Comparison of ENCODE assay signal across 8 cellular contexts in genomic region chr1:8862528-8862927, GRCh38. TPM values are rescaled to one million over a fixed set of nuclear protein-coding genes. Genes with fewer than 3 reads are reported as not detected.
DNase-seq lines count a peak whose midpoint lies in the region; ATAC-seq, FAIRE-seq and TF ChIP-seq lines count a peak whose summit lies in the region.

No MANE protein-coding gene starts in this region.

- DNase-seq in GM19239 (ENCODE audit: insufficient read length, low spot score), result no peak
- DNase-seq in activated CD4-positive, alpha-beta T cell treated with anti-CD3 and anti-CD28 coated beads, Interleukin-2, amount 10 ng/mL, durations not matched to agents 24 days and 14 days, result peak; percentile 81
- DNase-seq in esophagus muscularis mucosa (ENCODE audit: extremely low spot score), result no peak
- DNase-seq in stimulated activated naive CD8-positive, alpha-beta T cell treated with anti-CD3 and anti-CD28 coated beads, Interleukin-15, Interleukin-2, amounts not matched to agents 100 U/mL and 50 U/mL, for 24 hours, result peak; percentile 56
- DNase-seq in prostate gland (ENCODE audit: low spot score), result no peak
- DNase-seq in A172 (ENCODE audit: low spot score), result no peak

- peaks cover 97 to 100% (median 100%) of the 10 kb centered on the region in 11 experiments for H4K20me1 ChIP-seq in BLaER1 treated with 17β-estradiol and CSF1 and Interleukin-3, amounts not matched to agents 10 nM and 100 nM

- TF ChIP-seq POLR2A in esophagus muscularis mucosa (IDR thresholded peaks at IDR 0.05; ENCODE audit: low read depth) (no peak), prostate gland (IDR thresholded peaks at IDR 0.05) (no peak)

- H3K27ac Mint-ChIP-seq in activated CD4-positive, alpha-beta T cell treated with anti-CD3 and anti-CD28 coated beads, Interleukin-2, amount 10 ng/mL, durations not matched to agents 24 days and 14 days, result peak overlapping the region; percentile 42

- no peaks in the 10 kb centered on the region for H3K27me3 Mint-ChIP-seq in activated CD4-positive, alpha-beta T cell treated with anti-CD3 and anti-CD28 coated beads, Interleukin-2, amount 10 ng/mL, durations not matched to agents 24 days and 14 days

- WGBS in esophagus muscularis mucosa, result 80% methylated on average over 3 of the region's 4 CpGs
- 73% methylated on average over 4 of the region's 4 CpGs for WGBS in prostate gland

- peaks cover 41% of the 10 kb centered on the region for H3K4me1 Mint-ChIP-seq in activated CD4-positive, alpha-beta T cell treated with anti-CD3 and anti-CD28 coated beads, Interleukin-2, amount 10 ng/mL, durations not matched to agents 24 days and 14 days

- no peak for ATAC-seq in stimulated activated naive CD8-positive, alpha-beta T cell treated with anti-CD3 and anti-CD28 coated beads, Interleukin-15, Interleukin-2, amounts not matched to agents 100 U/mL and 50 U/mL, for 24 hours
- ATAC-seq in GM21367 (IDR thresholded peaks at IDR 0.05; ENCODE audit: unreplicated experiment), result no peak

- intact Hi-C loops in activated CD4-positive, alpha-beta T cell treated with anti-CD3 and anti-CD28 coated beads, Interleukin-2, amount 10 ng/mL, durations not matched to agents 24 days and 14 days (cut with micrococcal nuclease), result no loop called here
- intact Hi-C loops in esophagus muscularis mucosa (cut with DNase I), result loop anchor here (5.0 kb wide), 1 partner anchor 125 kb away; no protein-coding TSS in a partner anchor
- intact Hi-C loops in prostate gland (cut with DNase I), result no loop called here

- H3K27ac ChIP-seq in BLaER1 treated with 17β-estradiol and CSF1 and Interleukin-3, amounts not matched to agents 10 nM and 100 nM, result peak overlapping the region in 2 of 11 experiments; percentile 4 to 19; a peak in 1 of 22 replicates
- peak overlapping the region in 1 of 4 donors; percentile 2 for H3K27ac ChIP-seq in esophagus muscularis mucosa (replicated peaks in 1 of 4)
- no peak overlapping the region for H3K27ac ChIP-seq in prostate gland

- H3K9me3 ChIP-seq in BLaER1 treated with 17β-estradiol and CSF1 and Interleukin-3, amounts not matched to agents 10 nM and 100 nM (replicated peaks in 1 of 11), result no peaks in the 10 kb centered on the region
- H3K9me3 ChIP-seq in esophagus muscularis mucosa, result no peaks in the 10 kb centered on the region
- H3K9me3 ChIP-seq in prostate gland, result no peaks in the 10 kb centered on the region

- peak; percentile 14 for FAIRE-seq in GM19239 (lab: Jason Lieb, UNC)

- TF ChIP-seq EP300 in esophagus muscularis mucosa (IDR thresholded peaks at IDR 0.05), result no peak

- H3K27me3 ChIP-seq in BLaER1 treated with 17β-estradiol and CSF1 and Interleukin-3, amounts not matched to agents 10 nM and 100 nM, result no peaks in the 10 kb centered on the region
- no peaks in the 10 kb centered on the region for H3K27me3 ChIP-seq in esophagus muscularis mucosa
- H3K27me3 ChIP-seq in prostate gland (replicated peaks; ENCODE audit: insufficient read depth), result no peaks in the 10 kb centered on the region

- TF ChIP-seq CTCF in esophagus muscularis mucosa (IDR thresholded peaks at IDR 0.05), result peak; percentile 31 to 63 (median 39)
- peak in 2 of 4 experiments; percentile 19 to 34 for TF ChIP-seq CTCF in prostate gland (IDR thresholded peaks at IDR 0.05)

- H3K9me3 Mint-ChIP-seq in activated CD4-positive, alpha-beta T cell treated with anti-CD3 and anti-CD28 coated beads, Interleukin-2, amount 10 ng/mL, durations not matched to agents 24 days and 14 days, result no peaks in the 10 kb centered on the region

- H3K4me3 Mint-ChIP-seq in activated CD4-positive, alpha-beta T cell treated with anti-CD3 and anti-CD28 coated beads, Interleukin-2, amount 10 ng/mL, durations not matched to agents 24 days and 14 days, result no peak overlapping the region

- H3K4me3 ChIP-seq in BLaER1 treated with 17β-estradiol and CSF1 and Interleukin-3, amounts not matched to agents 10 nM and 100 nM, result no peak overlapping the region; a peak in 1 of 20 replicates
- H3K4me3 ChIP-seq in esophagus muscularis mucosa (no peak overlapping the region), prostate gland (no peak overlapping the region)

- H3K9ac ChIP-seq in BLaER1 treated with 17β-estradiol and CSF1 and Interleukin-3, amounts not matched to agents 10 nM and 100 nM, result peak overlapping the region in 4 of 11 experiments; percentile 25 to 59 (median 42); a peak in 5 of 22 replicates

- H3K36me3 ChIP-seq in BLaER1 treated with 17β-estradiol and CSF1 and Interleukin-3, amounts not matched to agents 10 nM and 100 nM, result peaks cover 89 to 99% (median 93%) of the 10 kb centered on the region in 11 experiments
- peaks cover 86 to 100% (median 95%) of the 10 kb centered on the region in 4 donors for H3K36me3 ChIP-seq in esophagus muscularis mucosa
- H3K36me3 ChIP-seq in prostate gland, result peaks cover 13 to 57% of the 10 kb centered on the region in 2 donors

- peaks cover 90% of the 10 kb centered on the region for H3K36me3 Mint-ChIP-seq in activated CD4-positive, alpha-beta T cell treated with anti-CD3 and anti-CD28 coated beads, Interleukin-2, amount 10 ng/mL, durations not matched to agents 24 days and 14 days (ENCODE audit: low read depth)

- peaks cover 96 to 100% (median 98%) of the 10 kb centered on the region in 10 experiments for H3K4me1 ChIP-seq in BLaER1 treated with 17β-estradiol and CSF1 and Interleukin-3, amounts not matched to agents 10 nM and 100 nM
- H3K4me1 ChIP-seq in esophagus muscularis mucosa (peaks cover 18 to 28% (median 22%) of the 10 kb centered on the region in 4 donors), prostate gland (replicated peaks) (no peaks in the 10 kb centered on the region)

- H3K4me2 ChIP-seq in BLaER1 treated with 17β-estradiol and CSF1 and Interleukin-3, amounts not matched to agents 10 nM and 100 nM, result peak overlapping the region; percentile 63 to 87 (median 81)

RNA-seq across cellular contexts. Expression of gene ENO1, which starts 16.0 kb away (rescaled TPM):
- 3,899 and 3,999 TPM in 2 replicates for total RNA-seq in activated CD4-positive, alpha-beta T cell treated with anti-CD3 and anti-CD28 coated beads, Interleukin-2, amount 10 ng/mL, durations not matched to agents 24 days and 14 days
- 100 to 1,000 TPM; 595 to 895 (median 621) TPM for total RNA-seq in esophagus muscularis mucosa
- 100 to 1,000 TPM; 386 to 423 TPM for total RNA-seq in prostate gland
- 1,393 and 1,401 TPM in 2 replicates for total RNA-seq in A172 (2014; rRNA removed; shearing (Covaris generic))

RNA-seq across cellular contexts. Expression of gene RERE, which starts 45.1 kb away (rescaled TPM):
- total RNA-seq in activated CD4-positive, alpha-beta T cell treated with anti-CD3 and anti-CD28 coated beads, Interleukin-2, amount 10 ng/mL, durations not matched to agents 24 days and 14 days, result 69.3 and 85.6 TPM in 2 replicates
- total RNA-seq in esophagus muscularis mucosa (100 to 1,000 TPM; 133 to 212 (median 168) TPM), prostate gland (100 to 1,000 TPM; 207 to 322 TPM)
- 7.0 and 24.3 TPM in 2 replicates for total RNA-seq in A172 (2014; rRNA removed; shearing (Covaris generic))

Comparison
In these comparisons a context has a peak if more than half of its experiments do, and no peak if none do; other contexts are left out.
1. DNase-seq: peak in activated CD4-positive, alpha-beta T cell treated with anti-CD3 and anti-CD28 coated beads, Interleukin-2, amount 10 ng/mL, durations not matched to agents 24 days and 14 days (single experiment) and stimulated activated naive CD8-positive, alpha-beta T cell treated with anti-CD3 and anti-CD28 coated beads, Interleukin-15, Interleukin-2, amounts not matched to agents 100 U/mL and 50 U/mL, for 24 hours (single experiment); none in GM19239 (single experiment), esophagus muscularis mucosa (single experiment), prostate gland (single experiment) and A172 (single experiment).